Comparison of ENCODE assay signal across 15 cellular contexts in the genomic region with DNA sequence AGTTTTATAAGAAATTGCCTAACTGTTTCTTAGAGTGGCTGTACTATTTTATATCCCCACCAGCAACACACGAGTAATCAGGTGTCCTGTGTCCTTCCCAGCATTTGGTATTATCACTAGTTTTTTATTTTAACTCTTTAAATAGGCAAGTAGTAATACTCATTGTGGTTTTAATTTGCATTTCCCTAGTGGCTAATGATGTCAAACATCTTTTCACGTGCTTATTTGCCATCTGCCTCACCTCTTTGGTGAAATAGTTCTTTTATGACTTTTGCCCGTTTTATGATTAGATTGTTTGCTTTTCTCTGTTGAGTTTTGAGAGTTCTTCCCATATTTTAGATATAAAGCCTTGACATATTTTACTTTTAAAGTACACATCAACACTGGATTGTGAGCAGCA.
"Had no signal": no experiment of that assay in that cellular context is flagged by ENCODE, and none has a peak within 500 bp of the region (broad histone marks: within the 10 kb centered on the region; RNA-seq: fewer than 3 reads in every experiment).

No MANE protein-coding gene starts in this region.

- H3K9ac ChIP-seq: parathyroid adenoma had no signal

- H3K4me1 ChIP-seq: parathyroid adenoma had no signal

- DNase-seq: activated CD4-positive, alpha-beta memory T cell treated with anti-CD3 and anti-CD28 coated beads for 36 hours; activated CD4-positive, alpha-beta T cell treated with anti-CD3 and anti-CD28 coated beads for 36 hours; activated gamma-delta T cell treated with Interleukin-2 at 50 U/mL for 16 hours; activated T-cell treated with anti-CD3 and anti-CD28 coated beads for 4 hours; cerebellar nuclear complex; effector CD8-positive, alpha-beta T cell; heart right ventricle; mesenchymal stem cell; stimulated activated CD4-positive, alpha-beta T cell treated with anti-CD3 and anti-CD28 coated beads, Interleukin-4, amount 100 ng/mL, for 24 hours had no signal

- H3K79me2 ChIP-seq: parathyroid adenoma had no signal

- ATAC-seq: activated CD4-positive, alpha-beta T cell treated with anti-CD3 and anti-CD28 coated beads for 36 hours; activated naive CD4-positive, alpha-beta T cell treated with anti-CD3 and anti-CD28 coated beads, Interleukin-2, amount 50 U/mL, for 72 hours; esophagus mucosa; heart right ventricle; sciatic nerve; stimulated activated effector memory CD8-positive, alpha-beta T cell treated with anti-CD3 and anti-CD28 coated beads, Interleukin-12 subunit alpha, Interleukin-12 subunit beta, amount 100 ng/mL, for 72 hours; WTC11 had no signal

- H3K4me3 ChIP-seq: heart right ventricle had no signal

- H3K27ac ChIP-seq: heart right ventricle, parathyroid adenoma had no signal

- H3K36me3 ChIP-seq: heart right ventricle had no signal

- H3K9me3 ChIP-seq: heart right ventricle had no signal

- H2AFZ ChIP-seq: parathyroid adenoma had no signal
